In the genomic region with DNA sequence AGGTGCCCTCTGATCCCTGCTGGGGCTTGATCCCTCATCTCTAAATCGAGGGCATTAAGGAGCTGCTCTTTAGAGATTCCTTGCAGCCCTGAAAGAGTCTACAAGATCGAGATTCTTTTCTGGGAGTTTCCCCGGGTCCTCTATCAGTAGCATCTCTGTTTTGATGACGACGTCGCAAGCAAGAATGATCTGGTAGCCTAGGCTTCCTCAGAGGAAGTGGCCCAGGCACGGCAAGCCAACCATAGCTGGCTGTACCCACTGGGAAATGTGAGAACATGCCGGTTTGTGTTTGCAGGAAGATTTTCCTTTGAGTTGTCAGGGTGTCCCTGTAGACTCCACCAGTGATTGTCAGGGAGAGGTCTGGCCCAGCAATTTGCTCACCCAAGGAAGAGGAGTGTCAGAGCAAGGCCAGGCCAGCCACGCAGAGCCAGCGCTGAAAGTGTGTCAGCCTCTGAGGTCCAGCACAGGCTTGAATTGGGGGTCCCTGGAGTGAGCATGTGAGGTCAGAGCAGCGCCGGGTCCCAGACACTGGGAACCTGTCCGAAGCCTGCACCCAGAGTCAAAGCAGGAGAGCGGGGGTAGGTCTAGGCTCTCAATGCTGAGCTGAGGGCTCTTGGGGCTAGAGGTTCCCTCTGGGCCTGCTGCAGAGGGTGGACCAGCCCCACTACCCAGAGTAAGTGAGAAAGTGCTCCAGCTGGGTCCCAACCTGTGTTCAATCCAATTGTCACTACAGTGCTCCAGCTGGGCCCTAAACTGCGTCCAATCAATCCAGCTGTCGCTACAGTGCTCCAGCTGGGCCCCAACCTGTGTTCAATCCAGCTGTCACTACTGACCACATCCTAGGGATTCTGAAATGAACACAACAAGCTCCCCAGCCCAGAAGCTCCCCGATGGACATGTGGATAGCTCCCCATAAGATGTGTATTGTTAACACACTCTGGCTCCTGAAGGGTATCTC, we compare ENCODE assay signal across 18 cellular contexts.
DNase-seq lines count a peak whose midpoint lies in the region; ATAC-seq and TF ChIP-seq lines count a peak whose summit lies in the region.
"Had no signal": no experiment of that assay in that cellular context is flagged by ENCODE, and none has a peak within 500 bp of the region (broad histone marks: within the 10 kb centered on the region; RNA-seq: fewer than 3 reads in every experiment).

No MANE protein-coding gene starts in this region.

- peak overlapping the region in 1 of 2 donors; percentile 4 for H3K4me3 Mint-ChIP-seq in CD14-positive monocyte
- H3K4me3 Mint-ChIP-seq in T-helper 1 cell treated with Interleukin-12 subunit alpha and Interleukin-12 subunit beta and Interleukin-4 antibody, amounts not matched to agents 30 μg/mL and 1 μg/mL, for 36 hours, result no peak overlapping the region

- H3K36me3 ChIP-seq in lower lobe of right lung (peaks cover 13% of the 10 kb centered on the region), prostate gland (no peaks in the 10 kb centered on the region)
- H3K36me3 ChIP-seq: brain microvascular endothelial cell, pancreas, thyroid gland had no signal

- DNase-seq in CD14-positive monocyte (ENCODE audit: low spot score), result no peak
- DNase-seq in lower lobe of right lung, result no peak
- no peak for DNase-seq in prostate gland (ENCODE audit: low spot score)
- no peak for DNase-seq in NCI-H748 (lab: John Stamatoyannopoulos, UW; ENCODE audit: unreplicated experiment)
- no peak for DNase-seq in NCI-H524 (lab: John Stamatoyannopoulos, UW)
- DNase-seq: activated CD4-positive, alpha-beta T cell treated with anti-CD3 and anti-CD28 coated beads, Interleukin-2, amount 50 U/mL, for 4 hours; activated naive CD4-positive, alpha-beta T cell; brain microvascular endothelial cell; DMS53; GOT3; NCI-H187 treated with DMSO at 0.1 percent for 48 hours; pancreas; T-helper 9 cell; thyroid gland had no signal

- no peaks in the 10 kb centered on the region for H3K9me3 ChIP-seq in lower lobe of right lung
- no peaks in the 10 kb centered on the region for H3K9me3 ChIP-seq in prostate gland
- H3K9me3 ChIP-seq: pancreas, thyroid gland had no signal

- H3K27ac Mint-ChIP-seq in CD14-positive monocyte, result peak overlapping the region; percentile 99 to 100 (median 100)
- peak overlapping the region; percentile 80 for H3K27ac Mint-ChIP-seq in T-helper 1 cell treated with Interleukin-12 subunit alpha and Interleukin-12 subunit beta and Interleukin-4 antibody, amounts not matched to agents 30 μg/mL and 1 μg/mL, for 36 hours

- peaks cover 0 to 4% (median 2%) of the 10 kb centered on the region in 3 donors for H3K27me3 Mint-ChIP-seq in CD14-positive monocyte (ENCODE audit: low read depth in 3 of 3)
- H3K27me3 Mint-ChIP-seq in T-helper 1 cell treated with Interleukin-12 subunit alpha and Interleukin-12 subunit beta and Interleukin-4 antibody, amounts not matched to agents 30 μg/mL and 1 μg/mL, for 36 hours (ENCODE audit: low read depth), result peaks cover 15% of the 10 kb centered on the region

- TF ChIP-seq CTCF in CD14-positive monocyte (IDR thresholded peaks at IDR 0.05) (no peak), lower lobe of right lung (IDR thresholded peaks at IDR 0.05) (no peak), prostate gland (IDR thresholded peaks at IDR 0.05) (no peak)

- intact Hi-C loops in CD14-positive monocyte (cut with micrococcal nuclease) (no loop called here), lower lobe of right lung (cut with DNase I) (no loop called here), prostate gland (cut with DNase I) (no loop called here)

- peaks cover 0 to 2% (median 0%) of the 10 kb centered on the region in 7 donors for H3K9me3 Mint-ChIP-seq in CD14-positive monocyte
- H3K9me3 Mint-ChIP-seq in T-helper 1 cell treated with Interleukin-12 subunit alpha and Interleukin-12 subunit beta and Interleukin-4 antibody, amounts not matched to agents 30 μg/mL and 1 μg/mL, for 36 hours, result peaks cover 3% of the 10 kb centered on the region

- no peak overlapping the region for H3K27ac ChIP-seq in lower lobe of right lung
- no peak overlapping the region for H3K27ac ChIP-seq in prostate gland
- H3K27ac ChIP-seq: brain microvascular endothelial cell, pancreas, RWPE1, thyroid gland had no signal

- H3K36me3 Mint-ChIP-seq in CD14-positive monocyte, result peaks cover 7 to 9% of the 10 kb centered on the region in 2 donors
- peaks cover 7% of the 10 kb centered on the region for H3K36me3 Mint-ChIP-seq in T-helper 1 cell treated with Interleukin-12 subunit alpha and Interleukin-12 subunit beta and Interleukin-4 antibody, amounts not matched to agents 30 μg/mL and 1 μg/mL, for 36 hours (ENCODE audit: low read depth)

- H3K4me1 ChIP-seq in lower lobe of right lung (peaks cover 38% of the 10 kb centered on the region), prostate gland (replicated peaks) (no peaks in the 10 kb centered on the region)
- H3K4me1 ChIP-seq: pancreas, thyroid gland had no signal

- H3K4me3 ChIP-seq in lower lobe of right lung (no peak overlapping the region), prostate gland (no peak overlapping the region)
- H3K4me3 ChIP-seq: pancreas, thyroid gland had no signal

- H3K4me1 Mint-ChIP-seq in CD14-positive monocyte, result peaks cover 65% of the 10 kb centered on the region
- peaks cover 35% of the 10 kb centered on the region for H3K4me1 Mint-ChIP-seq in T-helper 1 cell treated with Interleukin-12 subunit alpha and Interleukin-12 subunit beta and Interleukin-4 antibody, amounts not matched to agents 30 μg/mL and 1 μg/mL, for 36 hours (ENCODE audit: low read depth)

- H3K27me3 ChIP-seq in lower lobe of right lung (ENCODE audit: low read depth) (no peaks in the 10 kb centered on the region), prostate gland (replicated peaks; ENCODE audit: insufficient read depth) (no peaks in the 10 kb centered on the region)
- H3K27me3 ChIP-seq: brain microvascular endothelial cell, pancreas, thyroid gland had no signal

- 76% methylated on average over 17 of the region's 17 CpGs for WGBS in prostate gland

- no peak for TF ChIP-seq POLR2A in prostate gland (IDR thresholded peaks at IDR 0.05)

- ATAC-seq in GM18502 (IDR thresholded peaks at IDR 0.05; ENCODE audit: poor library complexity, unreplicated experiment) (peak; percentile 35), lower lobe of right lung (peak; percentile 39 to 52), GM18873 (IDR thresholded peaks at IDR 0.05; ENCODE audit: low FRiP score, unreplicated experiment) (no peak)
- ATAC-seq: pancreas had no signal
